ENCODE assay signal across 16 cellular contexts in the genomic region with DNA sequence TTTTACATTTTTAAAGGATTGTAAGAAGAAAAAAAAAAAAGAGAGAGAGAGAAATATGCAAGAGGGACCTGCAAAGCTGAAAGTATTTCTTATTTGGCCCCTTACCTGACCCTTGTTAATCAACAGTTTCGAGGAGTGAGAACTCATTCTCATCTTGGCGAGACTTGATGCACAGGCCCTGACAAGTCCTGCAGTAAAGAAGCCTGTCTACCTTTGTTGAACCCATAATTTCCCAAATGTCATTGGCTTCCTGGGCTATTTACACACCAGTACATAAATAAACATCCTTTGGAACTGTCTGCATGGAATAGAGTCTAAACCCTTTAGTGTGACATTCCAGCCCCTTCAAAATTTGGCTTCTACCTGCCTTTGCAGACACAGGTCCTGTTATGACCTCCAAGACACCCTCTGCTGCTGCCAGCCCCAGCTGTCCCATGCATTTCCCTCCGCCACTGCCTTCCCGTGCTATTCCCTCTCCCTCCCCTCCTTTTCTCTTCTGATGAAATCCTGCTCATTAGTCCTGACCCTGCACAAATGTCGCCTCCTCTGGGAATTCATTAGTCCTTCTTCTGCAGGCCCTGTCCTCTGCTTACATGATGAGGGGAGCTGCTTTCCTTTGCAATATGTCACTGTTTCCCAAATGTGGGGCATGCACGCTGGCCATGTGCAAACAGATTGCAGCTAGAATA. TPM values are rescaled to one million over a fixed set of nuclear protein-coding genes. Genes with fewer than 3 reads are reported as not detected.
DNase-seq lines count a peak whose midpoint lies in the region; ATAC-seq and TF ChIP-seq lines count a peak whose summit lies in the region.
"Had no signal": no experiment of that assay in that cellular context is flagged by ENCODE, and none has a peak within 500 bp of the region (broad histone marks: within the 10 kb centered on the region; RNA-seq: fewer than 3 reads in every experiment).

No MANE protein-coding gene starts in this region.

- H3K4me3 ChIP-seq in endodermal cell (ENCODE audit: low read length) = no peak overlapping the region
- H3K4me3 ChIP-seq in sigmoid colon = no peak overlapping the region
- no peak overlapping the region for H3K4me3 ChIP-seq in CD8-positive, alpha-beta memory T cell (ENCODE audit: low read length)
- H3K4me3 ChIP-seq: SJSA1 had no signal

- DNase-seq in natural killer cell (no peak), NCI-H2227 treated with DMSO at 0.1 percent for 48 hours (lab: John Stamatoyannopoulos, UW) (peak; percentile 37), endodermal cell (peak; percentile 54), left lobe of liver (ENCODE audit: low spot score) (no peak), sigmoid colon (no peak)
- no peak for DNase-seq in natural killer cell treated with Interleukin-12 subunit alpha and Interleukin-12 subunit beta and Interleukin-15 and Interleukin-18, amount 100 ng/mL, for 72 hours (ENCODE audit: low spot score)
- DNase-seq in CD8-positive, alpha-beta memory T cell = no peak
- DNase-seq: CD8-positive, alpha-beta T cell; KBM-7; NCI-H1048; NCI-H2029 treated with DMSO at 0.1 percent for 48 hours; NCI-H226; RPMI8226 had no signal

- H3K27ac ChIP-seq in endodermal cell (ENCODE audit: low read depth, low read length) = no peak overlapping the region
- H3K27ac ChIP-seq in sigmoid colon = no peak overlapping the region
- H3K27ac ChIP-seq in CD8-positive, alpha-beta memory T cell (ENCODE audit: low read depth, low read length) = no peak overlapping the region
- H3K27ac ChIP-seq: SJSA1 had no signal

- H3K4me3 Mint-ChIP-seq in natural killer cell (peak overlapping the region; percentile 18), endodermal cell (no peak overlapping the region)
- H3K4me3 Mint-ChIP-seq in natural killer cell treated with Interleukin-12 subunit alpha and Interleukin-12 subunit beta and Interleukin-15 and Interleukin-18, amount 100 ng/mL, for 72 hours = no peak overlapping the region
- H3K4me3 Mint-ChIP-seq in CD8-positive, alpha-beta memory T cell = no peak overlapping the region
- H3K4me3 Mint-ChIP-seq: CD8-positive, alpha-beta T cell had no signal

- intact Hi-C loops in natural killer cell (cut with micrococcal nuclease) = loop anchor here (5.0 to 10.0 kb wide), 2 partner anchors 373 to 530 kb away; no protein-coding TSS in a partner anchor
- intact Hi-C loops in sigmoid colon (cut with DNase I) = loop anchor here (5.0 to 10.0 kb wide), 3 partner anchors 273 to 418 kb away; a partner anchor contains a TSS

- H3K27me3 ChIP-seq in endodermal cell (ENCODE audit: control insufficient read depth, insufficient read depth, low read length, poor library complexity, severe bottlenecking) (no peaks in the 10 kb centered on the region), sigmoid colon (no peaks in the 10 kb centered on the region)
- no peaks in the 10 kb centered on the region for H3K27me3 ChIP-seq in CD8-positive, alpha-beta memory T cell (ENCODE audit: insufficient read depth, low read length, poor library complexity, severe bottlenecking)
- H3K27me3 ChIP-seq: SJSA1 had no signal

- no peak overlapping the region for H3K9ac ChIP-seq in endodermal cell (ENCODE audit: extremely low read depth, low read length, poor library complexity, severe bottlenecking)

- H3K27ac Mint-ChIP-seq in natural killer cell (no peak overlapping the region), endodermal cell (no peak overlapping the region)
- no peak overlapping the region for H3K27ac Mint-ChIP-seq in natural killer cell treated with Interleukin-12 subunit alpha and Interleukin-12 subunit beta and Interleukin-15 and Interleukin-18, amount 100 ng/mL, for 72 hours
- H3K27ac Mint-ChIP-seq in CD8-positive, alpha-beta memory T cell = peak overlapping the region in 1 of 8 donors; percentile 71
- H3K27ac Mint-ChIP-seq: CD8-positive, alpha-beta T cell had no signal

- 80 to 83% methylated on average over 5 to 6 of the region's 6 CpGs for WGBS in endodermal cell (ENCODE audit: insufficient coverage in 1 of 2, insufficient read length in 1 of 2), 2 experiments
- WGBS in sigmoid colon, 2 donors = 78 to 82% methylated on average over 6 of the region's 6 CpGs

- TF ChIP-seq POLR2A in sigmoid colon (IDR thresholded peaks at IDR 0.05) = no peak

- no peaks in the 10 kb centered on the region for H3K9me3 ChIP-seq in endodermal cell (ENCODE audit: control insufficient read depth, low read length)
- no peaks in the 10 kb centered on the region for H3K9me3 ChIP-seq in sigmoid colon
- no peaks in the 10 kb centered on the region for H3K9me3 ChIP-seq in CD8-positive, alpha-beta memory T cell (ENCODE audit: low read length)
- H3K9me3 ChIP-seq: SJSA1 had no signal

- H3K36me3 ChIP-seq in endodermal cell (ENCODE audit: control insufficient read depth, insufficient read depth, low read length) (no peaks in the 10 kb centered on the region), sigmoid colon (no peaks in the 10 kb centered on the region)
- no peaks in the 10 kb centered on the region for H3K36me3 ChIP-seq in CD8-positive, alpha-beta memory T cell (ENCODE audit: insufficient read depth, low read length)
- H3K36me3 ChIP-seq: SJSA1 had no signal

- H3K4me1 Mint-ChIP-seq in natural killer cell (peaks cover 6 to 7% of the 10 kb centered on the region in 2 donors), endodermal cell (peaks cover 1% of the 10 kb centered on the region)
- H3K4me1 Mint-ChIP-seq in natural killer cell treated with Interleukin-12 subunit alpha and Interleukin-12 subunit beta and Interleukin-15 and Interleukin-18, amount 100 ng/mL, for 72 hours (ENCODE audit: low read depth in 2 of 2) = peaks cover 0 to 3% of the 10 kb centered on the region in 2 donors
- peaks cover 3 to 7% (median 5%) of the 10 kb centered on the region in 3 donors for H3K4me1 Mint-ChIP-seq in CD8-positive, alpha-beta memory T cell

- TF ChIP-seq CTCF in natural killer cell (IDR thresholded peaks at IDR 0.05) (no peak), endodermal cell (conservative IDR thresholded peaks at IDR 0.05) (no peak), sigmoid colon (IDR thresholded peaks at IDR 0.05) (no peak)

- CTCF ChIA-PET in CD8-positive, alpha-beta memory T cell (lab: Charles Lee) = interaction anchor here (0.7 to 1.0 kb wide), 2 partner anchors 8 to 10 kb away, joined by 4 to 5 read pairs; no protein-coding TSS in a partner anchor

- H3K4me1 ChIP-seq in endodermal cell (ENCODE audit: control insufficient read depth, insufficient read depth, low read length) (no peaks in the 10 kb centered on the region), sigmoid colon (no peaks in the 10 kb centered on the region)
- H3K4me1 ChIP-seq in CD8-positive, alpha-beta memory T cell (ENCODE audit: insufficient read depth, low read length) = no peaks in the 10 kb centered on the region
- H3K4me1 ChIP-seq: SJSA1 had no signal

- no peaks in the 10 kb centered on the region for H3K36me3 Mint-ChIP-seq in natural killer cell
- no peaks in the 10 kb centered on the region for H3K36me3 Mint-ChIP-seq in natural killer cell treated with Interleukin-12 subunit alpha and Interleukin-12 subunit beta and Interleukin-15 and Interleukin-18, amount 100 ng/mL, for 72 hours
- no peaks in the 10 kb centered on the region for H3K36me3 Mint-ChIP-seq in endodermal cell (ENCODE audit: low read depth)
- H3K36me3 Mint-ChIP-seq in CD8-positive, alpha-beta memory T cell = peaks cover 0 to 2% (median 0%) of the 10 kb centered on the region in 3 donors

- TF ChIP-seq EP300 in sigmoid colon (IDR thresholded peaks at IDR 0.05) = no peak

- ATAC-seq in natural killer cell (no peak), left lobe of liver (no peak)
- no peak for ATAC-seq in natural killer cell treated with Interleukin-12 subunit alpha and Interleukin-12 subunit beta and Interleukin-15 and Interleukin-18, amount 100 ng/mL, for 72 hours
- ATAC-seq: CD8-positive, alpha-beta T cell had no signal

- H3K9me3 Mint-ChIP-seq in natural killer cell (peaks cover 0 to 4% of the 10 kb centered on the region in 2 donors), endodermal cell (no peaks in the 10 kb centered on the region)
- H3K9me3 Mint-ChIP-seq in natural killer cell treated with Interleukin-12 subunit alpha and Interleukin-12 subunit beta and Interleukin-15 and Interleukin-18, amount 100 ng/mL, for 72 hours = peaks cover 4% of the 10 kb centered on the region
- H3K9me3 Mint-ChIP-seq in CD8-positive, alpha-beta memory T cell = no peaks in the 10 kb centered on the region
- H3K9me3 Mint-ChIP-seq: CD8-positive, alpha-beta T cell had no signal

- H3K27me3 Mint-ChIP-seq in natural killer cell (ENCODE audit: low read depth in 2 of 2) = no peaks in the 10 kb centered on the region
- peaks cover 0 to 2% of the 10 kb centered on the region in 2 donors for H3K27me3 Mint-ChIP-seq in natural killer cell treated with Interleukin-12 subunit alpha and Interleukin-12 subunit beta and Interleukin-15 and Interleukin-18, amount 100 ng/mL, for 72 hours
- H3K27me3 Mint-ChIP-seq in endodermal cell (ENCODE audit: insufficient read depth) = peaks cover 4% of the 10 kb centered on the region
- H3K27me3 Mint-ChIP-seq in CD8-positive, alpha-beta memory T cell = peaks cover 0 to 3% of the 10 kb centered on the region in 2 donors

- POLR2A ChIA-PET in CD8-positive, alpha-beta memory T cell (lab: Charles Lee) = no interaction called here

RNA-seq across cellular contexts. Expression of a gene that starts 35.1 kb away (rescaled TPM):
- total RNA-seq in natural killer cell (not detected), endodermal cell (under 1 TPM in 1 of 2 donors, not detected in 1; 0.89 TPM), left lobe of liver (not detected), sigmoid colon (not detected)
- not detected for total RNA-seq in natural killer cell treated with Interleukin-12 subunit alpha and Interleukin-12 subunit beta and Interleukin-15 and Interleukin-18, amount 100 ng/mL, for 72 hours
- not detected for polyA plus RNA-seq in endodermal cell (2013, experiment 1 of 2)
- polyA plus RNA-seq in endodermal cell (2013, experiment 2 of 2) = not detected
- 10 to 100 TPM in 2 of 3 donors, 1 to 10 TPM in 1; 4.2 to 22.8 (median 19.0) TPM for polyA plus RNA-seq in sigmoid colon
- not detected for total RNA-seq in CD8-positive, alpha-beta memory T cell
- polyA plus RNA-seq in CD8-positive, alpha-beta memory T cell = not detected
- total RNA-seq: CD8-positive, alpha-beta T cell; SJSA1 had no signal
- polyA plus RNA-seq: AG04450, BJ had no signal

RNA-seq across cellular contexts. Expression of a gene that starts 38.5 kb away (rescaled TPM):
- not detected for total RNA-seq in natural killer cell
- not detected for total RNA-seq in natural killer cell treated with Interleukin-12 subunit alpha and Interleukin-12 subunit beta and Interleukin-15 and Interleukin-18, amount 100 ng/mL, for 72 hours
- 1 to 10 TPM in 1 of 2 donors, under 1 TPM in 1; 0.95 to 3.1 TPM for total RNA-seq in endodermal cell
- 0.39 TPM for polyA plus RNA-seq in endodermal cell (2013, experiment 1 of 2)
- polyA plus RNA-seq in endodermal cell (2013, experiment 2 of 2) = not detected
- not detected for total RNA-seq in left lobe of liver
- total RNA-seq in sigmoid colon = not detected
- not detected for polyA plus RNA-seq in sigmoid colon
- not detected for total RNA-seq in CD8-positive, alpha-beta memory T cell
- polyA plus RNA-seq in CD8-positive, alpha-beta memory T cell = not detected
- total RNA-seq: CD8-positive, alpha-beta T cell; SJSA1 had no signal
- polyA plus RNA-seq: AG04450, BJ had no signal

Comparison
In these comparisons a context has a peak if more than half of its experiments do, and no peak if none do; other contexts are left out.
1. DNase-seq: peak in NCI-H2227 treated with DMSO at 0.1 percent for 48 hours (single experiment) and endodermal cell (single experiment); none in natural killer cell (single experiment), natural killer cell treated with Interleukin-12 subunit alpha and Interleukin-12 subunit beta and Interleukin-15 and Interleukin-18, amount 100 ng/mL, for 72 hours (single experiment), left lobe of liver (single experiment), sigmoid colon (single experiment) and CD8-positive, alpha-beta memory T cell (0 of 5).